9 cellular contexts compared by ENCODE assay signal in genomic region chr3:13111874-13112520, GRCh38. TPM values are rescaled to one million over a fixed set of nuclear protein-coding genes. Genes with fewer than 3 reads are reported as not detected.
DNase-seq lines count a peak whose midpoint lies in the region; ATAC-seq and TF ChIP-seq lines count a peak whose summit lies in the region.
"Had no signal": no experiment of that assay in that cellular context is flagged by ENCODE, and none has a peak within 500 bp of the region (broad histone marks: within the 10 kb centered on the region; RNA-seq: fewer than 3 reads in every experiment).

No MANE protein-coding gene starts in this region.

- no peaks in the 10 kb centered on the region for H3K79me2 ChIP-seq in GM23248 (ENCODE audit: insufficient read depth)

- no peaks in the 10 kb centered on the region for H3K9me2 ChIP-seq in GM23248 (ENCODE audit: insufficient read depth)

- ATAC-seq in Right ventricle myocardium inferior (peak; percentile 39), lung (ENCODE audit: insufficient read depth, low FRiP score) (no peak), upper lobe of right lung (peak; percentile 65)

- DNase-seq in Right ventricle myocardium inferior (ENCODE audit: missing footprints) (peak; percentile 9), right atrium auricular region (ENCODE audit: low spot score) (no peak), lung (ENCODE audit: low spot score) (peak; percentile 38), upper lobe of right lung (peak; percentile 69), OCI-M2 (lab: John Stamatoyannopoulos, UW; ENCODE audit: unreplicated experiment) (no peak), thyroid gland (no peak), GM23248 (no peak)
- DNase-seq: activated T-cell treated with anti-CD3 and anti-CD28 coated beads, Interleukin-2, amount 50 U/mL, for 24 hours had no signal

- no peak overlapping the region for H3K9ac ChIP-seq in GM23248

- no peak overlapping the region for H2AFZ ChIP-seq in GM23248

- 53 to 73% methylated on average over 12 of the region's 12 CpGs for WGBS in lung, 2 donors
- 77 to 84% methylated on average over 9 of the region's 12 CpGs for WGBS in thyroid gland, 2 donors
- 35 to 39% methylated on average over 12 of the region's 12 CpGs for WGBS in GM23248 (ENCODE audit: low coverage in 1 of 2, low lambda C conversion rate in 2 of 2, missing lambda C conversion rate in 2 of 2), 2 experiments

- TF ChIP-seq CTCF in right atrium auricular region (IDR thresholded peaks at IDR 0.05) = no peak
- TF ChIP-seq CTCF in VCaP (conservative IDR thresholded peaks at IDR 0.05) = no peak
- TF ChIP-seq CTCF in lung (IDR thresholded peaks at IDR 0.05; ENCODE audit: control extremely low read depth, extremely low read depth) = no peak
- TF ChIP-seq CTCF in upper lobe of right lung (IDR thresholded peaks at IDR 0.05) = no peak
- TF ChIP-seq CTCF in thyroid gland (IDR thresholded peaks at IDR 0.05) = no peak

- in situ Hi-C loops in GM23248 (cut with MboI) = no loop called here

- no peaks in the 10 kb centered on the region for H3K9me3 ChIP-seq in right atrium auricular region
- no peaks in the 10 kb centered on the region for H3K9me3 ChIP-seq in lung (ENCODE audit: control insufficient read depth in 2 of 2, insufficient read depth in 1 of 2, low read length in 1 of 2)
- no peaks in the 10 kb centered on the region for H3K9me3 ChIP-seq in upper lobe of right lung
- H3K9me3 ChIP-seq in thyroid gland = no peaks in the 10 kb centered on the region
- no peaks in the 10 kb centered on the region for H3K9me3 ChIP-seq in GM23248 (ENCODE audit: low read depth)

- no peak for TF ChIP-seq POLR2A in thyroid gland (IDR thresholded peaks at IDR 0.05)

- H4K20me1 ChIP-seq in GM23248 (ENCODE audit: insufficient read depth) = no peaks in the 10 kb centered on the region

- H3K36me3 ChIP-seq in right atrium auricular region (no peaks in the 10 kb centered on the region), lung (ENCODE audit: control insufficient read depth in 2 of 2, insufficient read depth in 2 of 2, low read length in 2 of 2) (no peaks in the 10 kb centered on the region), upper lobe of right lung (no peaks in the 10 kb centered on the region), thyroid gland (no peaks in the 10 kb centered on the region), GM23248 (ENCODE audit: low read depth) (no peaks in the 10 kb centered on the region)

- H3K4me1 ChIP-seq in right atrium auricular region = peaks cover 0 to 9% of the 10 kb centered on the region in 2 donors
- H3K4me1 ChIP-seq in lung (ENCODE audit: control insufficient read depth in 2 of 2, insufficient read depth in 2 of 2, low read length in 2 of 2) = peaks cover 0 to 10% of the 10 kb centered on the region in 2 donors
- no peaks in the 10 kb centered on the region for H3K4me1 ChIP-seq in upper lobe of right lung
- H3K4me1 ChIP-seq in thyroid gland = peaks cover 0 to 3% of the 10 kb centered on the region in 2 donors
- no peaks in the 10 kb centered on the region for H3K4me1 ChIP-seq in GM23248 (ENCODE audit: insufficient read depth)

- H3K27me3 ChIP-seq in right atrium auricular region (no peaks in the 10 kb centered on the region), lung (ENCODE audit: control insufficient read depth, insufficient read depth) (no peaks in the 10 kb centered on the region), upper lobe of right lung (no peaks in the 10 kb centered on the region), thyroid gland (no peaks in the 10 kb centered on the region), GM23248 (replicated peaks; ENCODE audit: insufficient read depth) (peaks cover 21% of the 10 kb centered on the region)

- intact Hi-C loops in Right ventricle myocardium inferior (cut with DNase I) = no loop called here
- intact Hi-C loops in upper lobe of right lung (cut with DNase I) = no loop called here
- intact Hi-C loops in thyroid gland (cut with DNase I) = no loop called here

- H3K27ac ChIP-seq in right atrium auricular region = no peak overlapping the region
- peak overlapping the region; percentile 100 for H3K27ac ChIP-seq in VCaP
- H3K27ac ChIP-seq in lung (ENCODE audit: low read depth in 1 of 2, low read length in 1 of 2) = no peak overlapping the region
- H3K27ac ChIP-seq in upper lobe of right lung = peak overlapping the region; percentile 30
- H3K27ac ChIP-seq in thyroid gland = no peak overlapping the region
- no peak overlapping the region for H3K27ac ChIP-seq in GM23248

- H3K4me3 ChIP-seq in right atrium auricular region (no peak overlapping the region), lung (no peak overlapping the region), upper lobe of right lung (no peak overlapping the region), thyroid gland (replicated peaks in 1 of 3) (no peak overlapping the region), GM23248 (no peak overlapping the region)

- H3K4me2 ChIP-seq in GM23248 (ENCODE audit: unreplicated experiment) = no peak overlapping the region

- H3F3A ChIP-seq in GM23248 (ENCODE audit: insufficient read depth) = no peaks in the 10 kb centered on the region

RNA-seq across cellular contexts. Expression of gene IQSEC1, which starts 38.8 kb away (rescaled TPM):
- total RNA-seq in Right ventricle myocardium inferior (81.2 TPM), right atrium auricular region (10 to 100 TPM; 57.5 to 63.9 TPM), lung (10 to 100 TPM; 34.2 to 69.1 TPM), upper lobe of right lung (61.6 TPM), thyroid gland (10 to 100 TPM; 37.1 to 48.3 (median 38.9) TPM)
- polyA plus RNA-seq in lung (10 to 100 TPM; 13.9 to 28.0 TPM), GM23248 (2016; fragmentation: Nextera tagmentation; extraction: Ambion mirVana) (5.1 and 5.2 TPM in 2 replicates)
- 21.2 and 21.6 TPM in 2 replicates for total RNA-seq in GM23248 (2014; rRNA removed; shearing (Covaris generic))

Comparison
In these comparisons a context has a peak if more than half of its experiments do, and no peak if none do; other contexts are left out.
1. DNase-seq: peak in Right ventricle myocardium inferior (single experiment), lung (single experiment) and upper lobe of right lung (single experiment); none in right atrium auricular region (single experiment), OCI-M2 (single experiment), thyroid gland (0 of 2) and GM23248 (single experiment).
2. H3K27ac ChIP-seq: peak in VCaP (single experiment) and upper lobe of right lung (single experiment); none in right atrium auricular region (0 of 2), lung (0 of 2), thyroid gland (0 of 3) and GM23248 (single experiment).